ENCODE assay signal across 23 cellular contexts in genomic region chr1:79648124-79648523, GRCh38.
DNase-seq lines count a peak whose midpoint lies in the region; ATAC-seq, FAIRE-seq and TF ChIP-seq lines count a peak whose summit lies in the region.
"Had no signal": no experiment of that assay in that cellular context is flagged by ENCODE, and none has a peak within 500 bp of the region (broad histone marks: within the 10 kb centered on the region; RNA-seq: fewer than 3 reads in every experiment).

No MANE protein-coding gene starts in this region.

- intact Hi-C loops in IMR-90 (cut with micrococcal nuclease), result no loop called here

- H3K9ac ChIP-seq in IMR-90 (ENCODE audit: low read depth, low read length), result no peak overlapping the region
- no peak overlapping the region for H3K9ac ChIP-seq in H1 (replicated peaks in 1 of 4; ENCODE audit: extremely low read depth in 1 of 4, low read depth in 3 of 4, low read length in 3 of 4)
- H3K9ac ChIP-seq: BLaER1 treated with 17β-estradiol and CSF1 and Interleukin-3, amounts not matched to agents 10 nM and 100 nM had no signal

- TF ChIP-seq POLR2A in A549 (IDR thresholded peaks at IDR 0.05; ENCODE audit: low read length) (no peak), IMR-90 (IDR thresholded peaks at IDR 0.05; ENCODE audit: low read depth, low read length) (no peak), H1 (IDR thresholded peaks at IDR 0.05; ENCODE audit: control extremely low read depth in 1 of 2, low read depth in 2 of 2, low read length in 2 of 2) (no peak)

- H3K4me1 ChIP-seq in A549, result no peaks in the 10 kb centered on the region
- H3K4me1 ChIP-seq in IMR-90 (ENCODE audit: control insufficient read depth, insufficient read depth, low read length), result no peaks in the 10 kb centered on the region
- H3K4me1 ChIP-seq in H1 (replicated peaks in 1 of 4; ENCODE audit: control insufficient read depth in 3 of 4, insufficient read depth in 4 of 4, low read length in 3 of 4), result peaks cover 0 to 2% (median under 1%) of the 10 kb centered on the region in 4 experiments; a peak in 2 of 7 replicates
- H3K4me1 ChIP-seq: BLaER1 treated with 17β-estradiol and CSF1 and Interleukin-3, amounts not matched to agents 10 nM and 100 nM; Caco-2 had no signal

- no peaks in the 10 kb centered on the region for H3K79me2 ChIP-seq in H1 (ENCODE audit: control insufficient read depth in 1 of 2, insufficient read depth in 2 of 2, low read length in 2 of 2)

- H2AK5ac ChIP-seq in IMR-90 (ENCODE audit: low read depth, low read length) (no peak overlapping the region), H1 (ENCODE audit: low read depth, low read length) (no peak overlapping the region)

- TF ChIP-seq RAD21 in A549 (conservative IDR thresholded peaks at IDR 0.05 in 1 of 2, IDR thresholded peaks at IDR 0.05 in 1 of 2) (no peak), IMR-90 (IDR thresholded peaks at IDR 0.05; ENCODE audit: low read length) (no peak), H1 (IDR thresholded peaks at IDR 0.05 in 1 of 2, conservative IDR thresholded peaks at IDR 0.05 in 1 of 2; ENCODE audit: low read depth in 2 of 2, low read length in 2 of 2) (no peak)

- no peaks in the 10 kb centered on the region for H3K27me3 ChIP-seq in IMR-90 (ENCODE audit: control insufficient read depth, insufficient read depth, low read length)
- H3K27me3 ChIP-seq in H1 (replicated peaks in 1 of 4; ENCODE audit: control insufficient read depth in 3 of 4, extremely low read depth in 1 of 4, insufficient read depth in 3 of 4, low read length in 3 of 4), result no peaks in the 10 kb centered on the region
- H3K27me3 ChIP-seq: BLaER1 treated with 17β-estradiol and CSF1 and Interleukin-3, amounts not matched to agents 10 nM and 100 nM had no signal

- no peak overlapping the region for H2AK9ac ChIP-seq in IMR-90 (replicated peaks; ENCODE audit: low read depth, low read length, poor library complexity)

- H4K91ac ChIP-seq in IMR-90 (ENCODE audit: insufficient read depth, low read depth, low read length), result no peak overlapping the region
- no peak overlapping the region for H4K91ac ChIP-seq in H1 (replicated peaks; ENCODE audit: insufficient read length, low read length)

- H3K79me1 ChIP-seq in IMR-90 (ENCODE audit: low read depth in 1 of 2, low read length in 2 of 2), result no peaks in the 10 kb centered on the region
- H3K79me1 ChIP-seq in H1 (ENCODE audit: low read depth, low read length), result no peaks in the 10 kb centered on the region

- DNase-seq in A549 (ENCODE audit: low read depth in 1 of 2, low spot score in 1 of 2) (no peak), IMR-90 (no peak), H1 (ENCODE audit: low read depth in 1 of 2, low spot score in 2 of 2) (no peak), DMS53 (lab: John Stamatoyannopoulos, UW) (no peak), iPS-NIHi7 (ENCODE audit: extremely low spot score) (no peak)
- DNase-seq in activated CD4-positive, alpha-beta T cell treated with anti-CD3 and anti-CD28 coated beads, Interleukin-2, amount 50 U/mL, for 4 hours, result no peak
- DNase-seq: 8988T; AML-193; Caco-2; Calu3; CD4-positive, alpha-beta T cell; CD8-positive, alpha-beta T cell; DMS79; DND-41; EL; GDM1 had no signal

- no peaks in the 10 kb centered on the region for H3K23me2 ChIP-seq in H1 (ENCODE audit: low read depth, low read length)

- H3K36me3 ChIP-seq in IMR-90 (ENCODE audit: control insufficient read depth, insufficient read depth, low read length) (no peaks in the 10 kb centered on the region), H1 (ENCODE audit: control insufficient read depth in 2 of 4, insufficient read depth in 4 of 4, low read length in 3 of 4) (no peaks in the 10 kb centered on the region)
- H3K36me3 ChIP-seq: BLaER1 treated with 17β-estradiol and CSF1 and Interleukin-3, amounts not matched to agents 10 nM and 100 nM had no signal

- FAIRE-seq in A549 (lab: Jason Lieb, UNC) (no peak), H1 (lab: Jason Lieb, UNC) (no peak)
- FAIRE-seq: D721Med, GM12878, GM12892, GM18507, GM19239 had no signal

- H2AFZ ChIP-seq in IMR-90 (replicated peaks; ENCODE audit: low read length, poor library complexity), result no peak overlapping the region
- H2AFZ ChIP-seq in H1 (ENCODE audit: low read length), result no peak overlapping the region

- POLR2A ChIA-PET in A549 (lab: Yijun Ruan, JAX), result no interaction called here
- POLR2A ChIA-PET in IMR-90 (lab: Charles Lee; ENCODE audit: unreplicated experiment), result no interaction called here
- POLR2A ChIA-PET in H1 (lab: Charles Lee; ENCODE audit: partially characterized antibody), result no interaction called here

- H3K56ac ChIP-seq in IMR-90 (ENCODE audit: extremely low read depth, insufficient read depth, low read length), result no peak overlapping the region
- no peak overlapping the region for H3K56ac ChIP-seq in H1 (replicated peaks; ENCODE audit: insufficient read length, low read depth, low read length)

- no peak overlapping the region for H2BK12ac ChIP-seq in H1 (ENCODE audit: low read depth, low read length)

- TF ChIP-seq EP300 in A549 (IDR thresholded peaks at IDR 0.05) (no peak), H1 (IDR thresholded peaks at IDR 0.05; ENCODE audit: borderline replicate concordance in 1 of 2, low read depth in 2 of 2, low read length in 2 of 2) (no peak)

- H3K9me3 ChIP-seq in A549, result no peaks in the 10 kb centered on the region
- H3K9me3 ChIP-seq in IMR-90 (ENCODE audit: control insufficient read depth, insufficient read depth, low read length), result no peaks in the 10 kb centered on the region
- no peaks in the 10 kb centered on the region for H3K9me3 ChIP-seq in H1 (ENCODE audit: insufficient read depth in 2 of 2, low read depth in 1 of 2, low read length in 1 of 2)
- H3K9me3 ChIP-seq: BLaER1 treated with 17β-estradiol and CSF1 and Interleukin-3, amounts not matched to agents 10 nM and 100 nM; Caco-2 had no signal

- H2BK5ac ChIP-seq in IMR-90 (ENCODE audit: low read depth, low read length, poor library complexity, severe bottlenecking) (no peak overlapping the region), H1 (ENCODE audit: low read depth, low read length) (no peak overlapping the region)

- no peak overlapping the region for H2BK15ac ChIP-seq in IMR-90 (ENCODE audit: low read depth, low read length)
- no peak overlapping the region for H2BK15ac ChIP-seq in H1 (ENCODE audit: low read length)

- H3K14ac ChIP-seq in IMR-90 (replicated peaks; ENCODE audit: low read depth, low read length) (no peak overlapping the region), H1 (ENCODE audit: insufficient read length) (no peak overlapping the region)

- H3K23ac ChIP-seq in IMR-90 (ENCODE audit: low read depth, low read length), result no peak overlapping the region
- H3K23ac ChIP-seq in H1 (ENCODE audit: insufficient read length), result no peak overlapping the region

- H3K4me2 ChIP-seq in A549 (no peak overlapping the region), IMR-90 (ENCODE audit: low read depth, low read length) (no peak overlapping the region), H1 (ENCODE audit: insufficient read depth in 1 of 2, low read depth in 2 of 2, low read length in 2 of 2) (no peak overlapping the region)
- H3K4me2 ChIP-seq: BLaER1 treated with 17β-estradiol and CSF1 and Interleukin-3, amounts not matched to agents 10 nM and 100 nM had no signal

- H2BK20ac ChIP-seq in IMR-90 (ENCODE audit: low read depth, low read length), result no peak overlapping the region
- H2BK20ac ChIP-seq in H1 (ENCODE audit: low read length), result no peak overlapping the region

- in situ Hi-C loops in IMR-90 (cut with MboI; ENCODE audit: low sequenced_read_pairs), result no loop called here

- H4K5ac ChIP-seq in IMR-90 (ENCODE audit: low read depth, low read length), result no peak overlapping the region
- no peak overlapping the region for H4K5ac ChIP-seq in H1 (ENCODE audit: insufficient read length, low read depth, low read length)

- no peak overlapping the region for H3K4ac ChIP-seq in IMR-90 (ENCODE audit: low read depth, low read length)
- no peak overlapping the region for H3K4ac ChIP-seq in H1 (replicated peaks; ENCODE audit: insufficient read length, low read depth, low read length)

- H3K27ac ChIP-seq in A549, result no peak overlapping the region
- H3K27ac ChIP-seq in IMR-90 (ENCODE audit: insufficient read depth, low read length), result no peak overlapping the region
- no peak overlapping the region for H3K27ac ChIP-seq in H1 (ENCODE audit: low read depth, low read length)
- H3K27ac ChIP-seq: BLaER1 treated with 17β-estradiol and CSF1 and Interleukin-3, amounts not matched to agents 10 nM and 100 nM; C4-2B had no signal

- no peaks in the 10 kb centered on the region for H3K9me1 ChIP-seq in IMR-90 (ENCODE audit: insufficient read depth, low read length)

- H4K8ac ChIP-seq in IMR-90 (ENCODE audit: low read depth in 2 of 2, low read length in 2 of 2), result no peak overlapping the region
- no peak overlapping the region for H4K8ac ChIP-seq in H1 (ENCODE audit: extremely low read depth, insufficient read depth, low read length)

- H3K18ac ChIP-seq in IMR-90 (ENCODE audit: low read depth, low read length) (no peak overlapping the region), H1 (ENCODE audit: extremely low read depth, low read length) (no peak overlapping the region)

- WGBS in A549 (ENCODE audit: missing lambda C conversion rate), result 33% methylated on average over 1 of the region's 1 CpG
- WGBS in IMR-90 (ENCODE audit: extremely low coverage in 2 of 2, insufficient read length in 1 of 2), 2 experiments, result no CpG with 5 or more reads among the region's 1 CpG
- WGBS in H1 (ENCODE audit: extremely low coverage in 1 of 2, insufficient coverage in 1 of 2, insufficient read length in 1 of 2, insufficient replicate concordance in 2 of 2, low coverage in 1 of 2, low lambda C conversion rate in 2 of 2, missing lambda C conversion rate in 1 of 2), 2 experiments, result 89% methylated on average over 1 of the region's 1 CpG; no CpG with 5 or more reads in 1 of the 2 experiments

- H3K4me3 ChIP-seq in A549, result no peak overlapping the region
- no peak overlapping the region for H3K4me3 ChIP-seq in IMR-90 (ENCODE audit: insufficient read depth, low read depth, low read length)
- H3K4me3 ChIP-seq in H1 (ENCODE audit: extremely low read depth in 1 of 4, insufficient read depth in 2 of 4, low read depth in 3 of 4, low read length in 4 of 4), result no peak overlapping the region
- H3K4me3 ChIP-seq: BLaER1 treated with 17β-estradiol and CSF1 and Interleukin-3, amounts not matched to agents 10 nM and 100 nM; GM12878 had no signal

- dilution Hi-C loops in IMR-90 (cut with HindIII; ENCODE audit: low sequenced_read_pairs, unreplicated experiment), result no loop called here

- TF ChIP-seq CTCF in A549 (IDR thresholded peaks at IDR 0.05), result no peak
- TF ChIP-seq CTCF in IMR-90 (conservative IDR thresholded peaks at IDR 0.05; ENCODE audit: low read depth, low read length), result no peak
- TF ChIP-seq CTCF in H1 (IDR thresholded peaks at IDR 0.05; ENCODE audit: control extremely low read depth in 1 of 3, insufficient read depth in 1 of 3, low read depth in 1 of 3, low read length in 3 of 3), result no peak

- BruUV-seq in IMR-90 (replicated peaks; lab: Mats Ljungman, UMichigan), result no TSS peak

- H4K20me1 ChIP-seq in IMR-90 (ENCODE audit: insufficient read depth, low read length) (no peaks in the 10 kb centered on the region), H1 (replicated peaks in 1 of 2; ENCODE audit: control insufficient read depth in 1 of 2, insufficient read depth in 2 of 2, low read length in 2 of 2) (no peaks in the 10 kb centered on the region)
- H4K20me1 ChIP-seq: BLaER1 treated with 17β-estradiol and CSF1 and Interleukin-3, amounts not matched to agents 10 nM and 100 nM had no signal

- ATAC-seq in A549, result no peak
- no peak for ATAC-seq in IMR-90 (ENCODE audit: low read depth)
- ATAC-seq: CD8-positive, alpha-beta T cell; GM12878 had no signal

- H2BK120ac ChIP-seq in IMR-90 (ENCODE audit: low read depth, low read length) (no peak overlapping the region), H1 (replicated peaks; ENCODE audit: low read depth, low read length) (no peak overlapping the region)

- CTCF ChIA-PET in A549 (lab: Yijun Ruan, JAX) (no interaction called here), IMR-90 (lab: Yijun Ruan, JAX) (no interaction called here), H1 (lab: Charles Lee; ENCODE audit: partially characterized antibody) (no interaction called here)

Comparison
In these comparisons a context has a peak if more than half of its experiments do, and no peak if none do; other contexts are left out.
1. Of the 18 proteins assayed by ChIP-seq in both H1 and A549: peak only in H1: none; only in A549: none; in both: MAFK; in neither: 17.